In genomic region chr6:99612551-99613397, GRCh38 we compare ENCODE assay signal across 8 cellular contexts.
A peak's percentile ranks its signal among the peaks of the same experiment; 100 is the strongest.
DNase-seq lines count a peak whose midpoint lies in the region; ATAC-seq lines count a peak whose summit lies in the region.

No MANE protein-coding gene starts in this region.

- H3K4me1 ChIP-seq in ACC112 (ENCODE audit: control insufficient read depth, insufficient read depth, low read length, unreplicated experiment): no peaks in the 10 kb centered on the region
- peaks cover 5% of the 10 kb centered on the region; the same call in 1 of the 2 replicates for H3K4me1 ChIP-seq in HAP-1

- in situ Hi-C loops in HAP-1 (cut with MboI; ENCODE audit: low sequenced_read_pairs): no loop called here

- no peaks in the 10 kb centered on the region for H3K36me3 ChIP-seq in ACC112 (ENCODE audit: insufficient read depth, low read length)
- no peaks in the 10 kb centered on the region for H3K36me3 ChIP-seq in HAP-1 (replicated peaks)

- no peaks in the 10 kb centered on the region for H3K9me3 ChIP-seq in HAP-1

- H3K79me2 ChIP-seq in ACC112 (ENCODE audit: control insufficient read depth, insufficient read depth, low read length, unreplicated experiment): no peaks in the 10 kb centered on the region

- peak; percentile 1 for ATAC-seq in GM19455 (IDR thresholded peaks at IDR 0.05; ENCODE audit: unreplicated experiment)

- H2AFZ ChIP-seq in ACC112 (ENCODE audit: low read length, unreplicated experiment): no peak overlapping the region

- H3K4me3 ChIP-seq in ACC112 (ENCODE audit: low read depth, low read length) (peak overlapping the region; percentile 51; the same call in 1 of the 2 replicates), HAP-1 (no peak overlapping the region)

- H3K27me3 ChIP-seq in ACC112 (ENCODE audit: insufficient read depth, low read length): peaks cover 100% of the 10 kb centered on the region
- peaks cover 13% of the 10 kb centered on the region for H3K27me3 ChIP-seq in HAP-1 (ENCODE audit: low read depth)

- H3K27ac ChIP-seq in ACC112 (ENCODE audit: low read depth, low read length) (no peak overlapping the region), substantia nigra (ENCODE audit: low read depth, low read length, poor library complexity, severe bottlenecking) (no peak overlapping the region)

- DNase-seq in NCI-H748 (lab: John Stamatoyannopoulos, UW; ENCODE audit: unreplicated experiment) (peak; percentile 82), left kidney (ENCODE audit: low read depth, low spot score) (peak; percentile 30), substantia nigra (lab: John Stamatoyannopoulos, UW) (no peak), NCI-H128 (lab: John Stamatoyannopoulos, UW; ENCODE audit: unreplicated experiment) (no peak), HAP-1 (ENCODE audit: low spot score in 2 of 2) (no peak), head of caudate nucleus (no peak)

- intact Hi-C loops in head of caudate nucleus (cut with DNase I): no loop called here

Comparison
In these comparisons a context has a peak if more than half of its experiments do, and no peak if none do; other contexts are left out.
1. DNase-seq: peak in NCI-H748 (single experiment) and left kidney (single experiment); none in substantia nigra (0 of 49), NCI-H128 (single experiment), HAP-1 (0 of 2) and head of caudate nucleus (0 of 42).